In genomic region chr15:76337739-76338554, GRCh38 we compare ENCODE assay signal across 9 cellular contexts. TPM values are rescaled to one million over a fixed set of nuclear protein-coding genes. Genes with fewer than 3 reads are reported as not detected.
DNase-seq lines count a peak whose midpoint lies in the region; ATAC-seq and TF ChIP-seq lines count a peak whose summit lies in the region.
"Had no signal": no experiment of that assay in that cellular context is flagged by ENCODE, and none has a peak within 500 bp of the region (broad histone marks: within the 10 kb centered on the region; RNA-seq: fewer than 3 reads in every experiment).

No MANE protein-coding gene starts in this region.

- TF ChIP-seq CTCF in AG04450 (IDR thresholded peaks at IDR 0.05; ENCODE audit: low read depth, low read length) (no peak), lower lobe of right lung (IDR thresholded peaks at IDR 0.05) (no peak)

- H3K27me3 Mint-ChIP-seq in activated CD8-positive, alpha-beta T cell treated with anti-CD3 and anti-CD28 coated beads, Interleukin-2, amount 10 ng/mL, durations not matched to agents 7 days and 5 days (ENCODE audit: low read depth) = peaks cover 68% of the 10 kb centered on the region

- no peaks in the 10 kb centered on the region for H3K36me3 ChIP-seq in lower lobe of right lung

- peaks cover 71% of the 10 kb centered on the region for H3K4me1 ChIP-seq in lower lobe of right lung

- H3K9me3 ChIP-seq in AG04450 (ENCODE audit: control insufficient read depth, insufficient read depth, low read length) (peaks cover 27% of the 10 kb centered on the region), lower lobe of right lung (no peaks in the 10 kb centered on the region)

- no peaks in the 10 kb centered on the region for H3K9me3 Mint-ChIP-seq in activated CD8-positive, alpha-beta T cell treated with anti-CD3 and anti-CD28 coated beads, Interleukin-2, amount 10 ng/mL, durations not matched to agents 7 days and 5 days (ENCODE audit: insufficient read depth)

- POLR2A ChIA-PET in AG04450 (lab: Yijun Ruan, JAX) (no interaction called here), HEK293T (lab: Yijun Ruan, JAX) (interaction anchor here (0.7 to 3.5 kb wide), 6 partner anchors 9 to 96 kb away, joined by 3 to 71 read pairs (median 8); partner anchors contain the start of gene ETFA)
- POLR2A ChIA-PET in activated CD8-positive, alpha-beta T cell treated with anti-CD3 and anti-CD28 coated beads, Interleukin-2, amount 10 ng/mL, durations not matched to agents 7 days and 5 days (lab: Charles Lee) = interaction anchor here (1.0 kb wide), 1 partner anchor 8 kb away, joined by 3 read pairs; no protein-coding TSS in a partner anchor

- H3K4me3 ChIP-seq in AG04450 (ENCODE audit: low read depth, low read length) (peak overlapping the region; percentile 63), lower lobe of right lung (peak overlapping the region; percentile 40)

- H3K36me3 Mint-ChIP-seq in activated CD8-positive, alpha-beta T cell treated with anti-CD3 and anti-CD28 coated beads, Interleukin-2, amount 10 ng/mL, durations not matched to agents 7 days and 5 days (ENCODE audit: low read depth) = peaks cover 7% of the 10 kb centered on the region

- peak overlapping the region; percentile 67 for H3K4me3 Mint-ChIP-seq in activated CD8-positive, alpha-beta T cell treated with anti-CD3 and anti-CD28 coated beads, Interleukin-2, amount 10 ng/mL, durations not matched to agents 7 days and 5 days

- no peak overlapping the region for H3K27ac Mint-ChIP-seq in activated CD8-positive, alpha-beta T cell treated with anti-CD3 and anti-CD28 coated beads, Interleukin-2, amount 10 ng/mL, durations not matched to agents 7 days and 5 days

- H3K27me3 ChIP-seq in AG04450 (ENCODE audit: control insufficient read depth, insufficient read depth, low read length) = peaks cover 59% of the 10 kb centered on the region
- H3K27me3 ChIP-seq in lower lobe of right lung (ENCODE audit: low read depth) = peaks cover 100% of the 10 kb centered on the region

- CTCF ChIA-PET in AG04450 (lab: Charles Lee) (no interaction called here), HEK293T (lab: Yijun Ruan, JAX) (no interaction called here)
- CTCF ChIA-PET in activated CD8-positive, alpha-beta T cell treated with anti-CD3 and anti-CD28 coated beads, Interleukin-2, amount 10 ng/mL, durations not matched to agents 7 days and 5 days (lab: Charles Lee) = interaction anchor here (2.8 kb wide), 1 partner anchor 103 kb away, joined by 9 read pairs; no protein-coding TSS in a partner anchor

- peaks cover 60% of the 10 kb centered on the region for H3K4me1 Mint-ChIP-seq in activated CD8-positive, alpha-beta T cell treated with anti-CD3 and anti-CD28 coated beads, Interleukin-2, amount 10 ng/mL, durations not matched to agents 7 days and 5 days (ENCODE audit: low read depth)

- H3K27ac ChIP-seq in AG04450 (ENCODE audit: low read depth, low read length) = no peak overlapping the region
- no peak overlapping the region for H3K27ac ChIP-seq in lower lobe of right lung

- DNase-seq in AG04450 (ENCODE audit: low read depth, low spot score) = no peak
- peak; percentile 42 for DNase-seq in HEK293T (ENCODE audit: extremely low spot score)
- DNase-seq in activated CD8-positive, alpha-beta T cell treated with anti-CD3 and anti-CD28 coated beads, Interleukin-2, amount 10 ng/mL, durations not matched to agents 7 days and 5 days = no peak
- DNase-seq in lower lobe of right lung = peak; percentile 52
- no peak for DNase-seq in occipital lobe (lab: John Stamatoyannopoulos, UW)
- DNase-seq in SHP77 treated with DMSO at 0.1 percent for 48 hours (lab: John Stamatoyannopoulos, UW) = no peak
- DNase-seq: NCI-H510A treated with DMSO at 0.1 percent for 48 hours had no signal

- intact Hi-C loops in lower lobe of right lung (cut with DNase I) = no loop called here

- no peak for ATAC-seq in activated CD8-positive, alpha-beta T cell treated with anti-CD3 and anti-CD28 coated beads, Interleukin-2, amount 10 ng/mL, durations not matched to agents 7 days and 5 days
- ATAC-seq in lower lobe of right lung = no peak
- no peak for ATAC-seq in HG02884 (IDR thresholded peaks at IDR 0.05; ENCODE audit: unreplicated experiment)
- no peak for ATAC-seq in GM18868 (IDR thresholded peaks at IDR 0.05; ENCODE audit: unreplicated experiment)

TF ChIP-seq in HEK293T, 16 proteins besides CTCF, POLR2A, EP300 and RAD21:
- TF ChIP-seq FOXA1 (IDR thresholded peaks at IDR 0.05) (no peak), BHLHE40 (IDR thresholded peaks at IDR 0.05; ENCODE audit: borderline replicate concordance) (no peak), ZNF384 (IDR thresholded peaks at IDR 0.05) (no peak), NFRKB (IDR thresholded peaks at IDR 0.05) (no peak), SP1 (IDR thresholded peaks at IDR 0.05) (no peak), L3MBTL2 (conservative IDR thresholded peaks at IDR 0.05) (peak; percentile 95), ELF4 (IDR thresholded peaks at IDR 0.05) (no peak), TARDBP (IDR thresholded peaks at IDR 0.05) (no peak; the same call in 1 of the 2 replicates), FOXM1 (IDR thresholded peaks at IDR 0.05; ENCODE audit: borderline replicate concordance) (no peak)

RNA-seq across cellular contexts. Expression of gene ISL2, which starts 1.4 kb away (rescaled TPM):
- polyA plus RNA-seq in AG04450 (2011; rRNA removed) = 0.82 and 0.83 TPM in 2 replicates
- polyA minus RNA-seq in AG04450 (2011; rRNA and poly(A)+ RNA removed) = 1.2 and 1.3 TPM in 2 replicates
- total RNA-seq in activated CD8-positive, alpha-beta T cell treated with anti-CD3 and anti-CD28 coated beads, Interleukin-2, amount 10 ng/mL, durations not matched to agents 7 days and 5 days = under 1 TPM; 0.32 to 0.37 TPM
- 0.38 TPM for total RNA-seq in lower lobe of right lung
- not detected for total RNA-seq in occipital lobe

RNA-seq across cellular contexts. Expression of gene ETFA, which starts 26.7 kb away (rescaled TPM):
- 152 and 208 TPM in 2 replicates for polyA plus RNA-seq in AG04450 (2011; rRNA removed)
- polyA minus RNA-seq in AG04450 (2011; rRNA and poly(A)+ RNA removed) = 88.5 and 127 TPM in 2 replicates
- 100 to 1,000 TPM; 108 to 111 TPM for total RNA-seq in activated CD8-positive, alpha-beta T cell treated with anti-CD3 and anti-CD28 coated beads, Interleukin-2, amount 10 ng/mL, durations not matched to agents 7 days and 5 days
- total RNA-seq in lower lobe of right lung = 81.2 TPM
- 66.3 TPM for total RNA-seq in occipital lobe

Comparison
In these comparisons a context has a peak if more than half of its experiments do, and no peak if none do; other contexts are left out.
1. DNase-seq: peak in HEK293T (single experiment) and lower lobe of right lung (single experiment); none in AG04450 (single experiment), activated CD8-positive, alpha-beta T cell treated with anti-CD3 and anti-CD28 coated beads, Interleukin-2, amount 10 ng/mL, durations not matched to agents 7 days and 5 days (single experiment), occipital lobe (single experiment) and SHP77 treated with DMSO at 0.1 percent for 48 hours (single experiment).